1 cellular context compared by ENCODE assay signal in genomic region chr2:3377279-3377611, GRCh38.
TF ChIP-seq lines count a peak whose summit lies in the region.

No MANE protein-coding gene starts in this region.

TF ChIP-seq in HepG2, 621 proteins besides CTCF, POLR2A, EP300 and RAD21 (continued from another document):
- no peak for TF ChIP-seq DPF2 (CRISPR knock-in tag; IDR thresholded peaks at IDR 0.05; ENCODE audit: borderline replicate concordance, low read depth)
- TF ChIP-seq ZNF263 (CRISPR knock-in tag; IDR thresholded peaks at IDR 0.05) = no peak
- TF ChIP-seq TBL1XR1 (IDR thresholded peaks at IDR 0.05; ENCODE audit: borderline replicate concordance, low read length, partially characterized antibody) = peak; percentile 3
- TF ChIP-seq ZNF460 (CRISPR knock-in tag; IDR thresholded peaks at IDR 0.05; ENCODE audit: borderline replicate concordance) = no peak
- TF ChIP-seq ZNF75D (CRISPR knock-in tag; IDR thresholded peaks at IDR 0.05; ENCODE audit: borderline replicate concordance) = no peak
- no peak for TF ChIP-seq DBP (CRISPR knock-in tag; IDR thresholded peaks at IDR 0.05; ENCODE audit: not compliant biosample characterization)
- no peak for TF ChIP-seq ARID2 (CRISPR knock-in tag; IDR thresholded peaks at IDR 0.05; ENCODE audit: borderline replicate concordance)
- TF ChIP-seq IKZF4 (CRISPR knock-in tag; IDR thresholded peaks at IDR 0.05; ENCODE audit: borderline replicate concordance, low read depth, not compliant biosample characterization) = no peak
- TF ChIP-seq HNF4G (IDR thresholded peaks at IDR 0.05; ENCODE audit: borderline replicate concordance, low read depth, low read length) = no peak; the same call in 1 of the 2 replicates
- no peak for TF ChIP-seq HNF4G (CRISPR knock-in tag; IDR thresholded peaks at IDR 0.05; ENCODE audit: borderline replicate concordance, low read depth)
- TF ChIP-seq FIP1L1 (IDR thresholded peaks at IDR 0.05; ENCODE audit: borderline replicate concordance, insufficient read depth, low read depth, low read length) = no peak
- TF ChIP-seq ZNF619 (CRISPR knock-in tag; IDR thresholded peaks at IDR 0.05) = no peak
- TF ChIP-seq ZNF274 (CRISPR knock-in tag; IDR thresholded peaks at IDR 0.05) = no peak
- peak; percentile 44; the same call in 1 of the 2 replicates for TF ChIP-seq CHD4 (IDR thresholded peaks at IDR 0.05; ENCODE audit: borderline replicate concordance, low read length)
- no peak; the same call in 1 of the 2 replicates for TF ChIP-seq ZSCAN31 (CRISPR knock-in tag; IDR thresholded peaks at IDR 0.05; ENCODE audit: low read depth)
- TF ChIP-seq FOXM1 (CRISPR knock-in tag; IDR thresholded peaks at IDR 0.05) = no peak
- TF ChIP-seq, protein P1, sequence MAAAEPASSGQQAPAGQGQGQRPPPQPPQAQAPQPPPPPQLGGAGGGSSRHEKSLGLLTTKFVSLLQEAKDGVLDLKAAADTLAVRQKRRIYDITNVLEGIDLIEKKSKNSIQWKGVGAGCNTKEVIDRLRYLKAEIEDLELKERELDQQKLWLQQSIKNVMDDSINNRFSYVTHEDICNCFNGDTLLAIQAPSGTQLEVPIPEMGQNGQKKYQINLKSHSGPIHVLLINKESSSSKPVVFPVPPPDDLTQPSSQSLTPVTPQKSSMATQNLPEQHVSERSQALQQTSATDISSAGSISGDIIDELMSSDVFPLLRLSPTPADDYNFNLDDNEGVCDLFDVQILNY (CRISPR knock-in tag; conservative IDR thresholded peaks at IDR 0.05) = no peak
- TF ChIP-seq MXD3 (CRISPR knock-in tag; IDR thresholded peaks at IDR 0.05) = no peak
- TF ChIP-seq, protein P2, sequence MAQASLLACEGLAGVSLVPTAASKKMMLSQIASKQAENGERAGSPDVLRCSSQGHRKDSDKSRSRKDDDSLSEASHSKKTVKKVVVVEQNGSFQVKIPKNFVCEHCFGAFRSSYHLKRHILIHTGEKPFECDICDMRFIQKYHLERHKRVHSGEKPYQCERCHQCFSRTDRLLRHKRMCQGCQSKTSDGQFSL (CRISPR knock-in tag; IDR thresholded peaks at IDR 0.05) = no peak
- TF ChIP-seq, protein P3, sequence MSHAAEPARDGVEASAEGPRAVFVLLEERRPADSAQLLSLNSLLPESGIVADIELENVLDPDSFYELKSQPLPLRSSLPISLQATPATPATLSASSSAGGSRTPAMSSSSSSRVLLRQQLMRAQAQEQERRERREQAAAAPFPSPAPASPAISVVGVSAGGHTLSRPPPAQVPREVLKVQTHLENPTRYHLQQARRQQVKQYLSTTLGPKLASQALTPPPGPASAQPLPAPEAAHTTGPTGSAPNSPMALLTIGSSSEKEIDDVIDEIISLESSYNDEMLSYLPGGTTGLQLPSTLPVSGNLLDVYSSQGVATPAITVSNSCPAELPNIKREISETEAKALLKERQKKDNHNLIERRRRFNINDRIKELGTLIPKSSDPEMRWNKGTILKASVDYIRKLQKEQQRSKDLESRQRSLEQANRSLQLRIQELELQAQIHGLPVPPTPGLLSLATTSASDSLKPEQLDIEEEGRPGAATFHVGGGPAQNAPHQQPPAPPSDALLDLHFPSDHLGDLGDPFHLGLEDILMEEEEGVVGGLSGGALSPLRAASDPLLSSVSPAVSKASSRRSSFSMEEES (CRISPR knock-in tag; IDR thresholded peaks at IDR 0.05) = no peak
- no peak; the same call in 1 of the 2 replicates for TF ChIP-seq HNF4A (CRISPR knock-in tag; IDR thresholded peaks at IDR 0.05)
- no peak for TF ChIP-seq CBX1 (IDR thresholded peaks at IDR 0.05; ENCODE audit: low read depth)
- TF ChIP-seq DMAP1 (CRISPR knock-in tag; IDR thresholded peaks at IDR 0.05) = no peak
- TF ChIP-seq, protein P4, sequence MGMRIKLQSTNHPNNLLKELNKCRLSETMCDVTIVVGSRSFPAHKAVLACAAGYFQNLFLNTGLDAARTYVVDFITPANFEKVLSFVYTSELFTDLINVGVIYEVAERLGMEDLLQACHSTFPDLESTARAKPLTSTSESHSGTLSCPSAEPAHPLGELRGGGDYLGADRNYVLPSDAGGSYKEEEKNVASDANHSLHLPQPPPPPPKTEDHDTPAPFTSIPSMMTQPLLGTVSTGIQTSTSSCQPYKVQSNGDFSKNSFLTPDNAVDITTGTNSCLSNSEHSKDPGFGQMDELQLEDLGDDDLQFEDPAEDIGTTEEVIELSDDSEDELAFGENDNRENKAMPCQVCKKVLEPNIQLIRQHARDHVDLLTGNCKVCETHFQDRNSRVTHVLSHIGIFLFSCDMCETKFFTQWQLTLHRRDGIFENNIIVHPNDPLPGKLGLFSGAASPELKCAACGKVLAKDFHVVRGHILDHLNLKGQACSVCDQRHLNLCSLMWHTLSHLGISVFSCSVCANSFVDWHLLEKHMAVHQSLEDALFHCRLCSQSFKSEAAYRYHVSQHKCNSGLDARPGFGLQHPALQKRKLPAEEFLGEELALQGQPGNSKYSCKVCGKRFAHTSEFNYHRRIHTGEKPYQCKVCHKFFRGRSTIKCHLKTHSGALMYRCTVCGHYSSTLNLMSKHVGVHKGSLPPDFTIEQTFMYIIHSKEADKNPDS (CRISPR knock-in tag; IDR thresholded peaks at IDR 0.05) = 0 out of 2 replicates have a peak, but pooled peaks have one; percentile 9
- no peak for TF ChIP-seq ZNF329 (CRISPR knock-in tag; IDR thresholded peaks at IDR 0.05; ENCODE audit: low read depth)
- TF ChIP-seq, protein P5, sequence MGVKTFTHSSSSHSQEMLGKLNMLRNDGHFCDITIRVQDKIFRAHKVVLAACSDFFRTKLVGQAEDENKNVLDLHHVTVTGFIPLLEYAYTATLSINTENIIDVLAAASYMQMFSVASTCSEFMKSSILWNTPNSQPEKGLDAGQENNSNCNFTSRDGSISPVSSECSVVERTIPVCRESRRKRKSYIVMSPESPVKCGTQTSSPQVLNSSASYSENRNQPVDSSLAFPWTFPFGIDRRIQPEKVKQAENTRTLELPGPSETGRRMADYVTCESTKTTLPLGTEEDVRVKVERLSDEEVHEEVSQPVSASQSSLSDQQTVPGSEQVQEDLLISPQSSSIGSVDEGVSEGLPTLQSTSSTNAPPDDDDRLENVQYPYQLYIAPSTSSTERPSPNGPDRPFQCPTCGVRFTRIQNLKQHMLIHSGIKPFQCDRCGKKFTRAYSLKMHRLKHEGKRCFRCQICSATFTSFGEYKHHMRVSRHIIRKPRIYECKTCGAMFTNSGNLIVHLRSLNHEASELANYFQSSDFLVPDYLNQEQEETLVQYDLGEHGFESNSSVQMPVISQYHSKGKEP (CRISPR knock-in tag; IDR thresholded peaks at IDR 0.05) = no peak
- TF ChIP-seq, protein P6, sequence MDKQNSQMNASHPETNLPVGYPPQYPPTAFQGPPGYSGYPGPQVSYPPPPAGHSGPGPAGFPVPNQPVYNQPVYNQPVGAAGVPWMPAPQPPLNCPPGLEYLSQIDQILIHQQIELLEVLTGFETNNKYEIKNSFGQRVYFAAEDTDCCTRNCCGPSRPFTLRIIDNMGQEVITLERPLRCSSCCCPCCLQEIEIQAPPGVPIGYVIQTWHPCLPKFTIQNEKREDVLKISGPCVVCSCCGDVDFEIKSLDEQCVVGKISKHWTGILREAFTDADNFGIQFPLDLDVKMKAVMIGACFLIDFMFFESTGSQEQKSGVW (CRISPR knock-in tag; IDR thresholded peaks at IDR 0.05; ENCODE audit: borderline replicate concordance) = no peak
- no peak for TF ChIP-seq SMYD3 (CRISPR knock-in tag; IDR thresholded peaks at IDR 0.05)
- no peak for TF ChIP-seq RFX5 (IDR thresholded peaks at IDR 0.05; ENCODE audit: low read depth, low read length)
